ENCODE assay signal across 1 cellular context in genomic region chr17:64180674-64181073, GRCh38.
A peak's percentile ranks its signal among the peaks of the same experiment; 100 is the strongest.
TF ChIP-seq lines count a peak whose summit lies in the region.

No MANE protein-coding gene starts in this region.

TF ChIP-seq in HepG2, 621 proteins besides CTCF, POLR2A, EP300 and RAD21:
- no peak for TF ChIP-seq ELF4 (CRISPR knock-in tag; IDR thresholded peaks at IDR 0.05; ENCODE audit: borderline replicate concordance)
- TF ChIP-seq ZBTB33 (CRISPR knock-in tag; IDR thresholded peaks at IDR 0.05) = peak; percentile 80; the same call in 1 of the 2 replicates
- no peak for TF ChIP-seq HNRNPL (IDR thresholded peaks at IDR 0.05; ENCODE audit: low read depth, low read length)
